Comparison of ENCODE assay signal across 12 cellular contexts in genomic region chr2:7007488-7007845, GRCh38.
A peak's percentile ranks its signal among the peaks of the same experiment; 100 is the strongest.
DNase-seq lines count a peak whose midpoint lies in the region; ATAC-seq and TF ChIP-seq lines count a peak whose summit lies in the region.
"Had no signal": no experiment of that assay in that cellular context is flagged by ENCODE, and none has a peak within 500 bp of the region (broad histone marks: within the 10 kb centered on the region; RNA-seq: fewer than 3 reads in every experiment).

No MANE protein-coding gene starts in this region.

- peak overlapping the region; percentile 28 to 64 (median 58) for H3K4me3 ChIP-seq in skeletal muscle tissue (ENCODE audit: low read length in 3 of 3)
- H3K4me3 ChIP-seq: colonic mucosa, GM23248 had no signal

- H3K9me3 ChIP-seq in skeletal muscle tissue (ENCODE audit: control insufficient read depth in 3 of 3, low read length in 3 of 3), result no peaks in the 10 kb centered on the region
- H3K9me3 ChIP-seq: colonic mucosa had no signal

- H3K4me1 ChIP-seq in skeletal muscle tissue (ENCODE audit: control insufficient read depth in 3 of 3, insufficient read depth in 3 of 3, low read length in 3 of 3) (peaks cover 49 to 74% (median 50%) of the 10 kb centered on the region in 3 donors), foreskin keratinocyte (peaks cover 4% of the 10 kb centered on the region)
- H3K4me1 ChIP-seq: colonic mucosa had no signal

- no peak for DNase-seq in germinal center (ENCODE audit: low spot score)
- DNase-seq in NCI-H187 (lab: John Stamatoyannopoulos, UW), result no peak
- no peak for DNase-seq in foreskin keratinocyte
- DNase-seq: NCI-H187 treated with DMSO at 0.1 percent for 48 hours; stimulated activated CD4-positive, alpha-beta T cell treated with anti-CD3 and anti-CD28 coated beads, Interleukin-15, amount 100 ng/mL, for 24 hours had no signal

- peak overlapping the region; percentile 95 for H3K27ac ChIP-seq in cingulate gyrus (ENCODE audit: low read depth, low read length)
- peak overlapping the region; percentile 85 for H3K27ac ChIP-seq in skeletal muscle tissue (ENCODE audit: low read depth, low read length)
- H3K27ac ChIP-seq in foreskin keratinocyte, result no peak overlapping the region
- H3K27ac ChIP-seq: colonic mucosa, GM23248 had no signal

- ATAC-seq in GM18502 (IDR thresholded peaks at IDR 0.05; ENCODE audit: poor library complexity, unreplicated experiment) (peak; percentile 32), HG03064 (IDR thresholded peaks at IDR 0.05; ENCODE audit: low read depth, unreplicated experiment) (peak; percentile 44), HG02798 (IDR thresholded peaks at IDR 0.05; ENCODE audit: poor library complexity, unreplicated experiment) (no peak), foreskin keratinocyte (no peak)

- H3K9ac ChIP-seq in skeletal muscle tissue (ENCODE audit: low read depth in 1 of 3, low read length in 3 of 3), result peak overlapping the region in 2 of 3 donors; percentile 29 to 42
- H3K9ac ChIP-seq: GM23248 had no signal

- H3K36me3 ChIP-seq in skeletal muscle tissue (ENCODE audit: control insufficient read depth in 3 of 3, insufficient read depth in 3 of 3, low read length in 3 of 3), result no peaks in the 10 kb centered on the region
- H3K36me3 ChIP-seq: colonic mucosa had no signal

- no peak for TF ChIP-seq CTCF in foreskin keratinocyte (conservative IDR thresholded peaks at IDR 0.05)

- no peaks in the 10 kb centered on the region for H3K27me3 ChIP-seq in skeletal muscle tissue (ENCODE audit: control insufficient read depth in 3 of 3, insufficient read depth in 3 of 3, low read length in 3 of 3)
- no peaks in the 10 kb centered on the region for H3K27me3 ChIP-seq in foreskin keratinocyte
- H3K27me3 ChIP-seq: colonic mucosa had no signal

Comparison
In these comparisons a context has a peak if more than half of its experiments do, and no peak if none do; other contexts are left out.
1. ATAC-seq: peak in GM18502 (single experiment) and HG03064 (single experiment); none in HG02798 (single experiment) and foreskin keratinocyte (single experiment).